Comparison of ENCODE assay signal across 10 cellular contexts in genomic region chr19:49761625-49762311, GRCh38. TPM values are rescaled to one million over a fixed set of nuclear protein-coding genes. Genes with fewer than 3 reads are reported as not detected.
DNase-seq lines count a peak whose midpoint lies in the region; ATAC-seq, FAIRE-seq and TF ChIP-seq lines count a peak whose summit lies in the region.
"Had no signal": no experiment of that assay in that cellular context is flagged by ENCODE, and none has a peak within 500 bp of the region (broad histone marks: within the 10 kb centered on the region; RNA-seq: fewer than 3 reads in every experiment).

No MANE protein-coding gene starts in this region.

- peaks cover 4% of the 10 kb centered on the region for H3K4me1 ChIP-seq in neural progenitor cell

- peaks cover 44% of the 10 kb centered on the region for H3K4me1 Mint-ChIP-seq in dendritic cell treated with granulocyte-macrophage colony-stimulating factor and Interleukin-4, amounts not matched to agents 40 ng/mL and 50 ng/mL, for 4 days (ENCODE audit: low read depth)
- peaks cover 28% of the 10 kb centered on the region for H3K4me1 Mint-ChIP-seq in neural progenitor cell

- no peaks in the 10 kb centered on the region for H3K79me2 ChIP-seq in neural progenitor cell (ENCODE audit: low read depth)

- H3K27me3 Mint-ChIP-seq in dendritic cell treated with granulocyte-macrophage colony-stimulating factor and Interleukin-4, amounts not matched to agents 40 ng/mL and 50 ng/mL, for 4 days, result peaks cover 12% of the 10 kb centered on the region
- H3K27me3 Mint-ChIP-seq in neural progenitor cell (ENCODE audit: insufficient read depth, low read depth), result peaks cover 6% of the 10 kb centered on the region

- H4K20me1 ChIP-seq in neural progenitor cell (ENCODE audit: low read depth), result no peaks in the 10 kb centered on the region

- H3K27ac ChIP-seq in neural progenitor cell, result no peak overlapping the region

- peak overlapping the region; percentile 42 for H3K4me3 Mint-ChIP-seq in dendritic cell treated with granulocyte-macrophage colony-stimulating factor and Interleukin-4, amounts not matched to agents 40 ng/mL and 50 ng/mL, for 4 days
- no peak overlapping the region for H3K4me3 Mint-ChIP-seq in neural progenitor cell

- TF ChIP-seq CTCF in neural progenitor cell (IDR thresholded peaks at IDR 0.05), result no peak

- H3K27ac Mint-ChIP-seq in dendritic cell treated with granulocyte-macrophage colony-stimulating factor and Interleukin-4, amounts not matched to agents 40 ng/mL and 50 ng/mL, for 4 days, result peak overlapping the region; percentile 67
- no peak overlapping the region for H3K27ac Mint-ChIP-seq in neural progenitor cell

- peak overlapping the region; percentile 57 for H2AFZ ChIP-seq in neural progenitor cell (replicated peaks)

- ATAC-seq in GM18858 (IDR thresholded peaks at IDR 0.05; ENCODE audit: unreplicated experiment) (no peak), HG03432 (IDR thresholded peaks at IDR 0.05; ENCODE audit: unreplicated experiment) (no peak)

- intact Hi-C loops in dendritic cell treated with granulocyte-macrophage colony-stimulating factor and Interleukin-4, amounts not matched to agents 40 ng/mL and 50 ng/mL, for 4 days (cut with micrococcal nuclease), result no loop called here

- no peak overlapping the region for H3K4me3 ChIP-seq in neural progenitor cell

- peak; percentile 29 for DNase-seq in Daoy (ENCODE audit: low read depth)
- DNase-seq in NOMO-1 (lab: John Stamatoyannopoulos, UW; ENCODE audit: unreplicated experiment in 2 of 2), result peak; percentile 74
- no peak for DNase-seq in neural progenitor cell (ENCODE audit: low spot score)
- no peak for DNase-seq in RCC 7860 (ENCODE audit: low spot score)
- DNase-seq in anterior cingulate cortex (lab: John Stamatoyannopoulos, UW), result no peak
- DNase-seq: activated CD4-positive, CD25-positive, alpha-beta regulatory T cell treated with anti-CD3 and anti-CD28 coated beads, Interleukin-2, amount 50 U/mL, for 72 hours; stimulated activated CD4-positive, alpha-beta T cell treated with anti-CD3 and anti-CD28 coated beads, Interleukin-2, amount 100 ng/mL, for 24 hours had no signal

- no peaks in the 10 kb centered on the region for H3K36me3 ChIP-seq in neural progenitor cell

- no peak overlapping the region for H3K9ac ChIP-seq in neural progenitor cell

- H3K4me2 ChIP-seq in neural progenitor cell, result no peak overlapping the region

- no peaks in the 10 kb centered on the region for H3K27me3 ChIP-seq in neural progenitor cell

- no peaks in the 10 kb centered on the region for H3K9me3 Mint-ChIP-seq in dendritic cell treated with granulocyte-macrophage colony-stimulating factor and Interleukin-4, amounts not matched to agents 40 ng/mL and 50 ng/mL, for 4 days
- no peaks in the 10 kb centered on the region for H3K9me3 Mint-ChIP-seq in neural progenitor cell

- H3K9me3 ChIP-seq in neural progenitor cell (ENCODE audit: low read depth), result no peaks in the 10 kb centered on the region

- FAIRE-seq in RCC 7860 (lab: Jason Lieb, UNC), result no peak

- H3K36me3 Mint-ChIP-seq in dendritic cell treated with granulocyte-macrophage colony-stimulating factor and Interleukin-4, amounts not matched to agents 40 ng/mL and 50 ng/mL, for 4 days (ENCODE audit: low read depth), result no peaks in the 10 kb centered on the region
- H3K36me3 Mint-ChIP-seq in neural progenitor cell, result no peaks in the 10 kb centered on the region

- H3F3A ChIP-seq in neural progenitor cell (ENCODE audit: low read depth), result peaks cover 12% of the 10 kb centered on the region

RNA-seq across cellular contexts. Expression of gene TSKS, which starts 1.3 kb away (rescaled TPM):
- total RNA-seq in Daoy (2014; rRNA removed; shearing (Covaris generic)), result not detected in 2 replicates
- 0.37 TPM in 1 of 2 replicates, not detected in the other for total RNA-seq in neural progenitor cell (ENCODE audit: low replicate concordance)

RNA-seq across cellular contexts. Expression of gene AP2A1, which starts 5.0 kb away (rescaled TPM):
- 44.8 and 46.5 TPM in 2 replicates for total RNA-seq in Daoy (2014; rRNA removed; shearing (Covaris generic))
- total RNA-seq in neural progenitor cell (ENCODE audit: low replicate concordance), result 61.6 and 137 TPM in 2 replicates

RNA-seq across cellular contexts. Expression of gene FUZ, which starts 51.3 kb away (rescaled TPM):
- total RNA-seq in Daoy (2014; rRNA removed; shearing (Covaris generic)), result 9.9 and 20.1 TPM in 2 replicates
- total RNA-seq in neural progenitor cell (ENCODE audit: low replicate concordance), result 24.6 and 37.8 TPM in 2 replicates

RNA-seq across cellular contexts. Expression of gene MED25, which starts 56.3 kb away (rescaled TPM):
- 17.8 and 29.9 TPM in 2 replicates for total RNA-seq in Daoy (2014; rRNA removed; shearing (Covaris generic))
- 44.9 and 54.1 TPM in 2 replicates for total RNA-seq in neural progenitor cell (ENCODE audit: low replicate concordance)

Comparison
In these comparisons a context has a peak if more than half of its experiments do, and no peak if none do; other contexts are left out.
1. DNase-seq: peak in Daoy (single experiment) and NOMO-1 (2 of 2); none in neural progenitor cell (single experiment), RCC 7860 (single experiment) and anterior cingulate cortex (0 of 58).